In genomic region chr12:102119674-102120563, GRCh38 we compare ENCODE assay signal across 8 cellular contexts. TPM values are rescaled to one million over a fixed set of nuclear protein-coding genes. Genes with fewer than 3 reads are reported as not detected.
DNase-seq lines count a peak whose midpoint lies in the region; FAIRE-seq and TF ChIP-seq lines count a peak whose summit lies in the region.

TSS of gene NUP37 (minus strand) at chr12:102120114. CDS start at chr12:102118518, 1,596 bp downstream.
TSS of gene PARPBP (plus strand) at chr12:102120183. CDS start at chr12:102123889, 3,706 bp downstream.

- peak within 1 kb of the TSS; percentile 73 for H2AFZ ChIP-seq in neural cell (ENCODE audit: low read depth, low read length)

- 0 to 2% (median 1%) methylated on average over 32 to 62 of the region's 62 CpGs for WGBS in stomach, 5 donors

- TF ChIP-seq CTCF in fibroblast of villous mesenchyme (IDR thresholded peaks at IDR 0.05; ENCODE audit: insufficient read depth, low read depth, low read length) (no peak), neural cell (IDR thresholded peaks at IDR 0.05; ENCODE audit: poor library complexity, severe bottlenecking) (peak; percentile 41), stomach (IDR thresholded peaks at IDR 0.05) (peak in 1 of 7 experiments; percentile 16)

- no peaks in the 10 kb centered on the region for H3K9me2 ChIP-seq in neural cell (ENCODE audit: insufficient read depth, low read length)

- H4K20me1 ChIP-seq in neural cell (ENCODE audit: insufficient read depth) = no peaks in the 10 kb centered on the region

- H3K4me1 ChIP-seq in ES-I3 (ENCODE audit: insufficient read depth, low read length) (no peaks in the 10 kb centered on the region), stomach (peaks cover 16 to 29% (median 18%) of the 10 kb centered on the region in 4 donors)

- intact Hi-C loops in stomach (cut with DNase I; ENCODE audit: low total_unique reads) = no loop called here

- TF ChIP-seq POLR2A in H54 (IDR thresholded peaks at IDR 0.05; ENCODE audit: low read depth, low read length) = peak; percentile 83
- no peak for TF ChIP-seq POLR2A in stomach (IDR thresholded peaks at IDR 0.05)

- peak; percentile 96 for FAIRE-seq in H54 (lab: Jason Lieb, UNC)

- H3K79me2 ChIP-seq in neural cell (replicated peaks; ENCODE audit: insufficient read depth, low read length) = peaks cover 14% of the 10 kb centered on the region

- H3K9ac ChIP-seq in ES-I3 (ENCODE audit: low read depth, low read length) (peak within 1 kb of the TSS; percentile 75), neural cell (ENCODE audit: low read length) (peak within 1 kb of the TSS; percentile 73)

- H3K9me3 ChIP-seq in ES-I3 (ENCODE audit: control insufficient read depth, insufficient read depth, low read length) = no peaks in the 10 kb centered on the region
- H3K9me3 ChIP-seq in neural cell (ENCODE audit: low read length) = no peaks in the 10 kb centered on the region
- H3K9me3 ChIP-seq in stomach = no peaks in the 10 kb centered on the region

- TF ChIP-seq RAD21 in neural cell (conservative IDR thresholded peaks at IDR 0.05) = peak; percentile 43

- H3K4me2 ChIP-seq in neural cell (ENCODE audit: low read length) = peak within 1 kb of the TSS; percentile 98

- H3K27ac ChIP-seq in neural cell (ENCODE audit: low read length) (peak within 1 kb of the TSS; percentile 69), stomach (peak within 1 kb of the TSS; percentile 56 to 90 (median 88))

- H3K36me3 ChIP-seq in ES-I3 (ENCODE audit: insufficient read depth, low read length) = peaks cover 2% of the 10 kb centered on the region; the same call in 1 of the 2 replicates
- H3K36me3 ChIP-seq in neural cell (ENCODE audit: insufficient read depth, low read length) = no peaks in the 10 kb centered on the region
- peaks cover 5 to 34% (median 28%) of the 10 kb centered on the region in 4 donors for H3K36me3 ChIP-seq in stomach

- no peaks in the 10 kb centered on the region for H3F3A ChIP-seq in neural cell (ENCODE audit: insufficient read depth, low read length, poor library complexity, severe bottlenecking)

- DNase-seq in H54 (ENCODE audit: insufficient read length, low spot score) = peak; percentile 71
- DNase-seq in LoVo (ENCODE audit: low spot score) = peak; percentile 97
- peak; percentile 88 to 90 for DNase-seq in SHP77 (lab: John Stamatoyannopoulos, UW)
- DNase-seq in activated effector memory CD4-positive, alpha-beta T cell treated with anti-CD3 and anti-CD28 coated beads, Interleukin-2, amount 50 U/mL, for 16 hours = peak; percentile 97
- DNase-seq in fibroblast of villous mesenchyme (ENCODE audit: low read depth) = peak; percentile 88
- DNase-seq in stomach = peak; percentile 90

- no peaks in the 10 kb centered on the region for H3K27me3 ChIP-seq in neural cell (ENCODE audit: insufficient read depth, low read depth, low read length)
- H3K27me3 ChIP-seq in stomach = no peaks in the 10 kb centered on the region

- TF ChIP-seq EP300 in neural cell (conservative IDR thresholded peaks at IDR 0.05; ENCODE audit: poor library complexity, severe bottlenecking) (no peak), stomach (IDR thresholded peaks at IDR 0.05) (no peak)

- peak within 1 kb of the TSS; percentile 87 for H3K4me3 ChIP-seq in fibroblast of villous mesenchyme (ENCODE audit: low read depth, low read length)
- H3K4me3 ChIP-seq in neural cell (ENCODE audit: low read length) = peak within 1 kb of the TSS; percentile 83
- peak within 1 kb of the TSS; percentile 67 to 78 (median 75) for H3K4me3 ChIP-seq in stomach

TF ChIP-seq in neural cell, 6 proteins besides CTCF, POLR2A, EP300 and RAD21:
- no peak for TF ChIP-seq REST (IDR thresholded peaks at IDR 0.05; ENCODE audit: borderline replicate concordance)
- peak; percentile 97 for TF ChIP-seq MXI1 (conservative IDR thresholded peaks at IDR 0.05; ENCODE audit: poor library complexity, severe bottlenecking)
- no peak for TF ChIP-seq EZH2 (IDR thresholded peaks at IDR 0.05; ENCODE audit: borderline replicate concordance, insufficient read depth, low read length, poor library complexity, severe bottlenecking)
- TF ChIP-seq POLR2AphosphoS5 (IDR thresholded peaks at IDR 0.05) = peak; percentile 95
- TF ChIP-seq TAF1 (IDR thresholded peaks at IDR 0.05; ENCODE audit: low read depth) = peak; percentile 37
- peak; percentile 63 for TF ChIP-seq SMC3 (conservative IDR thresholded peaks at IDR 0.05; ENCODE audit: poor library complexity)

RNA-seq across cellular contexts. Expression of gene NUP37, which starts in this region (rescaled TPM):
- total RNA-seq in fibroblast of villous mesenchyme (28.3 and 39.3 TPM in 2 replicates), stomach (10 to 100 TPM in 4 of 5 donors, 1 to 10 TPM in 1; 7.8 to 76.4 (median 12.6) TPM)
- polyA plus RNA-seq in neural cell (21.6 and 22.4 TPM in 2 replicates), stomach (10 to 100 TPM; 15.0 to 19.3 (median 16.2) TPM)
- 11.7 and 14.4 TPM in 2 replicates for polyA minus RNA-seq in neural cell

RNA-seq across cellular contexts. Expression of gene PARPBP, which starts in this region (rescaled TPM):
- total RNA-seq in fibroblast of villous mesenchyme = 8.7 and 13.0 TPM in 2 replicates
- 2.6 and 6.3 TPM in 2 replicates for polyA plus RNA-seq in neural cell
- 4.4 and 5.1 TPM in 2 replicates for polyA minus RNA-seq in neural cell
- 10 to 100 TPM in 1 of 5 donors, 1 to 10 TPM in 3, not detected in 1; 1.4 to 10.5 (median 2.4) TPM for total RNA-seq in stomach
- polyA plus RNA-seq in stomach = 1 to 10 TPM; 1.8 to 4.9 (median 2.5) TPM

Comparison
In these comparisons a context has a peak if more than half of its experiments do, and no peak if none do; other contexts are left out.
1. Peak in every context shown above with its lines: DNase-seq, H3K4me3 ChIP-seq and H3K27ac ChIP-seq.